ENCODE assay signal across 18 cellular contexts in the genomic region with DNA sequence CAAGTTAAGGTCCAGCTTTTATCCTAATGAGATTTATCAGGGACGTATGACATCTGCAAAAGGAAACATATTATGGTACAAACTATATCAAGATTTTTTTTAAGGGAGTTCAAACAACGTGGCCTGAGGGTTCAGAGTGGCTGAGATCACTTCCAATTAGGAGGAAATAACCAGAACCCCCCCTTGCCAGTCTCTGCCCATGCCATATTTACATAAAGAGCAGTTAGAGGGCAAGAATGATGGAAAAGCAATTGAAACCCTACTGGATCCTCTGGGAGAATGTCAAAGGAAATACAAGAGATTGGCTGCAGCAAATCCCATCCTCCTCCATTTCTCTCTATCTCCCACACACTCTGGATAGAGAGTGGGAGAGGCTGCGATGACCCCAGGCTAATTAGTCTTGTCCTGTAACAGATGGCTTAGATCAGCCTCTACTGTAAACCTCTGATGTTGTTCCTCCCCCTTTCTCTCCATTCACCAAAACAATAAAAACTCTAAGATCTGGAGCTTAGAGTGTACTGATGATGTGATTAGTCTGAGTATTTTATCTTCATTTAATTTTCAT. TPM values are rescaled to one million over a fixed set of nuclear protein-coding genes. Genes with fewer than 3 reads are reported as not detected.
"Had no signal": no experiment of that assay in that cellular context is flagged by ENCODE, and none has a peak within 500 bp of the region (broad histone marks: within the 10 kb centered on the region; RNA-seq: fewer than 3 reads in every experiment).

No MANE protein-coding gene starts in this region.

- H3K9me3 ChIP-seq: sigmoid colon, thyroid gland, uterus had no signal

- H3K27ac ChIP-seq: thyroid gland, uterus had no signal

- H3K27ac Mint-ChIP-seq: activated CD8-positive, alpha-beta T cell treated with anti-CD3 and anti-CD28 coated beads, Interleukin-2, amount 10 ng/mL, durations not matched to agents 7 days and 5 days; stimulated activated memory B cell treated with anti-CD40 and anti-IgM and Interleukin-4, amounts not matched to agents 10 μg/mL and 1 μg/mL and 100 μg/mL, for 72 hours; T-cell had no signal

- H3K36me3 Mint-ChIP-seq: natural killer cell treated with Interleukin-12 subunit alpha and Interleukin-12 subunit beta and Interleukin-15 and Interleukin-18, amount 100 ng/mL, for 72 hours; stimulated activated memory B cell treated with anti-CD40 and anti-IgM and Interleukin-4, amounts not matched to agents 10 μg/mL and 1 μg/mL and 100 μg/mL, for 72 hours; T-cell had no signal

- H3K27me3 Mint-ChIP-seq: T-cell had no signal

- H3K4me3 ChIP-seq: sigmoid colon, thyroid gland, uterus had no signal

- ATAC-seq: activated CD8-positive, alpha-beta T cell treated with anti-CD3 and anti-CD28 coated beads, Interleukin-2, amount 10 ng/mL, durations not matched to agents 7 days and 5 days; esophagus mucosa; natural killer cell treated with Interleukin-12 subunit alpha and Interleukin-12 subunit beta and Interleukin-15 and Interleukin-18, amount 100 ng/mL, for 72 hours; stimulated activated memory B cell treated with anti-CD40 and anti-IgM and Interleukin-4, amounts not matched to agents 10 μg/mL and 1 μg/mL and 100 μg/mL, for 72 hours; T-cell had no signal

- H3K4me1 ChIP-seq: thyroid gland, uterus had no signal

- H3K4me1 Mint-ChIP-seq: stimulated activated memory B cell treated with anti-CD40 and anti-IgM and Interleukin-4, amounts not matched to agents 10 μg/mL and 1 μg/mL and 100 μg/mL, for 72 hours had no signal

- H3K36me3 ChIP-seq: sigmoid colon, thyroid gland, uterus had no signal

- H3K4me3 Mint-ChIP-seq: activated CD8-positive, alpha-beta T cell treated with anti-CD3 and anti-CD28 coated beads, Interleukin-2, amount 10 ng/mL, durations not matched to agents 7 days and 5 days; natural killer cell treated with Interleukin-12 subunit alpha and Interleukin-12 subunit beta and Interleukin-15 and Interleukin-18, amount 100 ng/mL, for 72 hours; stimulated activated memory B cell treated with anti-CD40 and anti-IgM and Interleukin-4, amounts not matched to agents 10 μg/mL and 1 μg/mL and 100 μg/mL, for 72 hours; T-cell had no signal

- DNase-seq: activated CD4-positive, alpha-beta T cell treated with anti-CD3 and anti-CD28 coated beads for 48 hours; activated CD4-positive, CD25-positive, alpha-beta regulatory T cell; activated CD8-positive, alpha-beta T cell treated with anti-CD3 and anti-CD28 coated beads, Interleukin-2, amount 10 ng/mL, durations not matched to agents 7 days and 5 days; activated effector memory CD4-positive, alpha-beta T cell treated with anti-CD3 and anti-CD28 coated beads, Interleukin-2, amount 50 U/mL, for 16 hours; activated naive CD4-positive, alpha-beta T cell treated with anti-CD3 and anti-CD28 coated beads, Interleukin-2, amount 50 U/mL, for 16 hours; activated T-cell treated with anti-CD3 and anti-CD28 coated beads, Interleukin-2, amount 50 U/mL, for 48 hours; cerebellar nuclear complex; cortex of kidney; nucleus accumbens; sigmoid colon; stimulated activated CD4-positive, alpha-beta T cell treated with anti-CD3 and anti-CD28 coated beads, Interleukin-4, amount 100 ng/mL, for 4 hours; T-cell; thyroid gland; uterus had no signal

- H3K27me3 ChIP-seq: sigmoid colon, uterus had no signal

RNA-seq across cellular contexts. Expression of a gene that starts 54.3 kb away (rescaled TPM):
- total RNA-seq: bronchial epithelial cell had no signal
